Comparison of ENCODE assay signal across 16 cellular contexts in the genomic region with DNA sequence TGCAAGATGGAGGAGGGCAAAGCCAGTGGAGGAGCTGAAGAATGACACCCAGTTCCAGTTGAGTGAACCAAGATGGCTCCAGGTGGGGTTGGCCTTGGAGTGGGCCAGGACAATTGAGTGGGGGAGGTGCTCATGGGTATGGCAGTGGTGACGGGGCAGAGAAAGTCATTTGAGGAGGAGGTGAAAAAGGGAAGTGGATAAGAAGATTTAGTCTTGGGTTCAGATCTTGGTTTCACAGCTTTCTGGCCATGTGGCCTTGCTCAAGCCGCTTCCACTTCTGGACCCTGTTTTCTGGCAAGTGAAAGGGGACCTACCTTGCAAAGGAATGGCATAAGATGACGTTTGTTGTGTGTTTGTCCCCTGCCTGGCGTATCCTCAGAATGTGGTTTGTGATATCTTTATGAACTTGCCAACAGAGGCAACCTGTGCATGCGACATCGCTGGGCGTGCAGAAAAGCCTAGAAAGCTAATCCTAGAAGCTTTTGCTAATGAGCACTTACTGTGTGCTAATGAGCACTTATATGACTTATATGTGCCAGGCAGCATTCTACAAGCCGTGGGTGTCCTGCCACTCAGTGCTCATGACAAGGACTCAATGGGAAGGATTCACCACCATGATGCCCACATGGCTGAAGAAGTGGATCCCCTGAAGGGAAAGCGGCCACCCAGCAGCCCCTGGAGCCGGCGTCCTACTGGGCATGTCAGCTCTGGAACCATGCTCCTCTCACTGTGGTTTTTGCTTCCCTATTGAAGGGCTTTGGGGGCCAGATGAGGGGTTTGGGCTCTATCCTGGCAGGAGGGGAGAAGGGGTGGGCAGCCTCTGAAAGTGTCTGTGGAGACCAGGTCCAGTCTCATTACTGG. TPM values are rescaled to one million over a fixed set of nuclear protein-coding genes. Genes with fewer than 3 reads are reported as not detected.
DNase-seq lines count a peak whose midpoint lies in the region; ATAC-seq, FAIRE-seq and TF ChIP-seq lines count a peak whose summit lies in the region.
"Had no signal": no experiment of that assay in that cellular context is flagged by ENCODE, and none has a peak within 500 bp of the region (broad histone marks: within the 10 kb centered on the region; RNA-seq: fewer than 3 reads in every experiment).

No MANE protein-coding gene starts in this region.

- no peaks in the 10 kb centered on the region for H3K27me3 Mint-ChIP-seq in activated naive CD4-positive, alpha-beta T cell treated with anti-CD3 and anti-CD28 coated beads, Interleukin-2, amount 50 U/mL, for 24 hours
- H3K27me3 Mint-ChIP-seq in stimulated activated naive B cell treated with anti-CD40 and anti-IgM and Interleukin-4, amounts not matched to agents 10 μg/mL and 1 μg/mL and 100 μg/mL, for 72 hours, result peaks cover 30 to 37% of the 10 kb centered on the region in 2 donors

- H3K27ac Mint-ChIP-seq in activated naive CD4-positive, alpha-beta T cell treated with anti-CD3 and anti-CD28 coated beads, Interleukin-2, amount 50 U/mL, for 24 hours, result peak overlapping the region; percentile 89
- no peak overlapping the region for H3K27ac Mint-ChIP-seq in activated naive CD4-positive, alpha-beta T cell treated with anti-CD3 and anti-CD28 coated beads, Interleukin-2, amount 50 U/mL, for 72 hours
- H3K27ac Mint-ChIP-seq in stimulated activated naive B cell treated with anti-CD40 and anti-IgM and Interleukin-4, amounts not matched to agents 10 μg/mL and 1 μg/mL and 100 μg/mL, for 72 hours, result peak overlapping the region; percentile 32
- H3K27ac Mint-ChIP-seq: CD14-positive monocyte, WTC11 had no signal

- no peak for FAIRE-seq in D721Med (lab: Jason Lieb, UNC)

- DNase-seq in activated naive CD4-positive, alpha-beta T cell treated with anti-CD3 and anti-CD28 coated beads, Interleukin-2, amount 50 U/mL, for 72 hours (ENCODE audit: low spot score in 2 of 2), result no peak
- DNase-seq in T-helper 9 cell (peak; percentile 12), ureter (ENCODE audit: low spot score) (no peak), NOMO-1 treated with dmso at 0.1 percent for 144 hours (lab: John Stamatoyannopoulos, UW; ENCODE audit: unreplicated experiment) (no peak), D721Med (ENCODE audit: insufficient read length, low spot score) (no peak)
- peak; percentile 18 for DNase-seq in stimulated activated naive B cell treated with anti-CD40 and anti-IgM and Interleukin-4, amounts not matched to agents 10 μg/mL and 1 μg/mL and 100 μg/mL, for 72 hours
- DNase-seq: cortex of kidney, DMS79 treated with DMSO at 0.1 percent for 48 hours, erythroblast, left ventricle myocardium superior had no signal

- peaks cover 59% of the 10 kb centered on the region for H3K4me1 Mint-ChIP-seq in activated naive CD4-positive, alpha-beta T cell treated with anti-CD3 and anti-CD28 coated beads, Interleukin-2, amount 50 U/mL, for 24 hours
- H3K4me1 Mint-ChIP-seq in stimulated activated naive B cell treated with anti-CD40 and anti-IgM and Interleukin-4, amounts not matched to agents 10 μg/mL and 1 μg/mL and 100 μg/mL, for 72 hours, result peaks cover 9 to 10% of the 10 kb centered on the region in 2 donors
- H3K4me1 Mint-ChIP-seq: CD14-positive monocyte had no signal

- TF ChIP-seq CTCF in D721Med (IDR thresholded peaks at IDR 0.05; ENCODE audit: insufficient read depth, missing control alignments), result no peak

- ATAC-seq in activated naive CD4-positive, alpha-beta T cell treated with anti-CD3 and anti-CD28 coated beads, Interleukin-2, amount 50 U/mL, for 72 hours, result no peak
- peak; percentile 61 for ATAC-seq in HG03432 (IDR thresholded peaks at IDR 0.05; ENCODE audit: unreplicated experiment)
- ATAC-seq in stimulated activated naive B cell treated with anti-CD40 and anti-IgM and Interleukin-4, amounts not matched to agents 10 μg/mL and 1 μg/mL and 100 μg/mL, for 72 hours (replicated peaks), result peak; percentile 80 to 85
- ATAC-seq: gastroesophageal sphincter, left ventricle myocardium superior, WTC11 had no signal

- H3K4me3 Mint-ChIP-seq in activated naive CD4-positive, alpha-beta T cell treated with anti-CD3 and anti-CD28 coated beads, Interleukin-2, amount 50 U/mL, for 24 hours, result peak overlapping the region; percentile 64
- H3K4me3 Mint-ChIP-seq in stimulated activated naive B cell treated with anti-CD40 and anti-IgM and Interleukin-4, amounts not matched to agents 10 μg/mL and 1 μg/mL and 100 μg/mL, for 72 hours, result no peak overlapping the region
- H3K4me3 Mint-ChIP-seq: brain, CD14-positive monocyte, WTC11 had no signal

- H3K9me3 Mint-ChIP-seq in activated naive CD4-positive, alpha-beta T cell treated with anti-CD3 and anti-CD28 coated beads, Interleukin-2, amount 50 U/mL, for 24 hours, result no peaks in the 10 kb centered on the region
- H3K9me3 Mint-ChIP-seq in activated naive CD4-positive, alpha-beta T cell treated with anti-CD3 and anti-CD28 coated beads, Interleukin-2, amount 50 U/mL, for 72 hours, result no peaks in the 10 kb centered on the region
- H3K9me3 Mint-ChIP-seq in stimulated activated naive B cell treated with anti-CD40 and anti-IgM and Interleukin-4, amounts not matched to agents 10 μg/mL and 1 μg/mL and 100 μg/mL, for 72 hours, result peaks cover 0 to 3% of the 10 kb centered on the region in 2 donors
- H3K9me3 Mint-ChIP-seq: brain, CD14-positive monocyte had no signal

- no peaks in the 10 kb centered on the region for H3K36me3 Mint-ChIP-seq in activated naive CD4-positive, alpha-beta T cell treated with anti-CD3 and anti-CD28 coated beads, Interleukin-2, amount 50 U/mL, for 24 hours
- no peaks in the 10 kb centered on the region for H3K36me3 Mint-ChIP-seq in activated naive CD4-positive, alpha-beta T cell treated with anti-CD3 and anti-CD28 coated beads, Interleukin-2, amount 50 U/mL, for 72 hours
- H3K36me3 Mint-ChIP-seq in stimulated activated naive B cell treated with anti-CD40 and anti-IgM and Interleukin-4, amounts not matched to agents 10 μg/mL and 1 μg/mL and 100 μg/mL, for 72 hours, result peaks cover 3 to 4% of the 10 kb centered on the region in 2 donors
- H3K36me3 Mint-ChIP-seq: brain, CD14-positive monocyte, WTC11 had no signal

RNA-seq across cellular contexts. Expression of a gene that starts 23.6 kb away (rescaled TPM):
- 100 to 1,000 TPM; 130 to 135 TPM for total RNA-seq in activated naive CD4-positive, alpha-beta T cell treated with anti-CD3 and anti-CD28 coated beads, Interleukin-2, amount 50 U/mL, for 72 hours
- total RNA-seq in ureter, result 84.4 TPM

Comparison
In these comparisons a context has a peak if more than half of its experiments do, and no peak if none do; other contexts are left out.
1. H3K27ac Mint-ChIP-seq: peak in activated naive CD4-positive, alpha-beta T cell treated with anti-CD3 and anti-CD28 coated beads, Interleukin-2, amount 50 U/mL, for 24 hours (single experiment) and stimulated activated naive B cell treated with anti-CD40 and anti-IgM and Interleukin-4, amounts not matched to agents 10 μg/mL and 1 μg/mL and 100 μg/mL, for 72 hours (single experiment); none in activated naive CD4-positive, alpha-beta T cell treated with anti-CD3 and anti-CD28 coated beads, Interleukin-2, amount 50 U/mL, for 72 hours (0 of 2).
2. ATAC-seq: peak in HG03432 (single experiment) and stimulated activated naive B cell treated with anti-CD40 and anti-IgM and Interleukin-4, amounts not matched to agents 10 μg/mL and 1 μg/mL and 100 μg/mL, for 72 hours (2 of 2); none in activated naive CD4-positive, alpha-beta T cell treated with anti-CD3 and anti-CD28 coated beads, Interleukin-2, amount 50 U/mL, for 72 hours (0 of 2).
3. DNase-seq: peak in T-helper 9 cell (single experiment) and stimulated activated naive B cell treated with anti-CD40 and anti-IgM and Interleukin-4, amounts not matched to agents 10 μg/mL and 1 μg/mL and 100 μg/mL, for 72 hours (single experiment); none in activated naive CD4-positive, alpha-beta T cell treated with anti-CD3 and anti-CD28 coated beads, Interleukin-2, amount 50 U/mL, for 72 hours (0 of 2), ureter (single experiment), NOMO-1 treated with dmso at 0.1 percent for 144 hours (single experiment) and D721Med (single experiment).